ENCODE assay signal across 8 cellular contexts in genomic region chr1:207644479-207644851, GRCh38. TPM values are rescaled to one million over a fixed set of nuclear protein-coding genes. Genes with fewer than 3 reads are reported as not detected.
DNase-seq lines count a peak whose midpoint lies in the region; ATAC-seq and TF ChIP-seq lines count a peak whose summit lies in the region.
"Had no signal": no experiment of that assay in that cellular context is flagged by ENCODE, and none has a peak within 500 bp of the region (broad histone marks: within the 10 kb centered on the region; RNA-seq: fewer than 3 reads in every experiment).

No MANE protein-coding gene starts in this region.

- H3K9me3 ChIP-seq in Panc1 (ENCODE audit: control insufficient read depth, insufficient read depth, low read depth, low read length) = no peaks in the 10 kb centered on the region
- H3K9me3 ChIP-seq in esophagus squamous epithelium = no peaks in the 10 kb centered on the region
- no peaks in the 10 kb centered on the region for H3K9me3 ChIP-seq in PC-9 (ENCODE audit: insufficient read depth, low read depth)

- no peak overlapping the region for H3K27ac ChIP-seq in Panc1 (ENCODE audit: low read length)
- no peak overlapping the region for H3K27ac ChIP-seq in esophagus squamous epithelium
- no peak overlapping the region for H3K27ac ChIP-seq in skin epidermis
- no peak overlapping the region for H3K27ac ChIP-seq in PC-9
- no peak overlapping the region for H3K27ac ChIP-seq in caudate nucleus (ENCODE audit: low read depth, low read length)

- H3K4me2 ChIP-seq in PC-9 = no peak overlapping the region

- no peaks in the 10 kb centered on the region for H3F3A ChIP-seq in PC-9 (ENCODE audit: insufficient read depth, low read depth)

- CTCF ChIA-PET in Panc1 (lab: Charles Lee) (no interaction called here), PC-9 (lab: Charles Lee) (no interaction called here)

- no peaks in the 10 kb centered on the region for H4K20me1 ChIP-seq in PC-9 (ENCODE audit: insufficient read depth)

- TF ChIP-seq CTCF in Panc1 (IDR thresholded peaks at IDR 0.05) (no peak), esophagus squamous epithelium (IDR thresholded peaks at IDR 0.05) (no peak), PC-9 (conservative IDR thresholded peaks at IDR 0.05) (no peak)

- ATAC-seq in GM21390 (IDR thresholded peaks at IDR 0.05; ENCODE audit: unreplicated experiment) (peak; percentile 12), Panc1 (no peak; the same call in 1 of the 2 replicates)

- H2AFZ ChIP-seq in PC-9 = no peak overlapping the region

- POLR2A ChIA-PET in Panc1 (lab: Charles Lee) (no interaction called here), PC-9 (lab: Charles Lee; ENCODE audit: unreplicated experiment) (no interaction called here)

- intact Hi-C loops in Panc1 (cut with micrococcal nuclease; ENCODE audit: unreplicated experiment) (no loop called here), esophagus squamous epithelium (cut with DNase I) (no loop called here), PC-9 (cut with micrococcal nuclease; ENCODE audit: unreplicated experiment) (no loop called here)

- H3K27me3 ChIP-seq in Panc1 (ENCODE audit: control insufficient read depth, insufficient read depth, low read length) = peaks cover 16% of the 10 kb centered on the region
- H3K27me3 ChIP-seq in esophagus squamous epithelium = peaks cover 0 to 37% (median 0%) of the 10 kb centered on the region in 4 donors
- no peaks in the 10 kb centered on the region for H3K27me3 ChIP-seq in PC-9 (ENCODE audit: insufficient read depth, low read depth)

- no peak for TF ChIP-seq POLR2A in esophagus squamous epithelium (IDR thresholded peaks at IDR 0.05)

- H3K4me1 ChIP-seq in Panc1 (ENCODE audit: control insufficient read depth, insufficient read depth, low read length) = no peaks in the 10 kb centered on the region
- peaks cover 0 to 18% (median 7%) of the 10 kb centered on the region in 3 donors for H3K4me1 ChIP-seq in esophagus squamous epithelium
- H3K4me1 ChIP-seq in PC-9 (replicated peaks; ENCODE audit: insufficient read depth) = no peaks in the 10 kb centered on the region

- in situ Hi-C loops in Panc1 (cut with HindIII; ENCODE audit: low pct_unique_long_range_greater_than_20kb, low sequenced_read_pairs) = no loop called here

- no peaks in the 10 kb centered on the region for H3K79me2 ChIP-seq in PC-9 (ENCODE audit: low read depth)

- BruUV-seq in Panc1 (replicated peaks; lab: Mats Ljungman, UMichigan) = no TSS peak
- BruUV-seq in PC-9 (replicated peaks; lab: Mats Ljungman, UMichigan) = no TSS peak

- DNase-seq in Panc1 (ENCODE audit: low read depth, low spot score) (no peak), esophagus squamous epithelium (lab: John Stamatoyannopoulos, UW) (no peak), PC-9 (no peak), NCI-H1105 treated with DMSO at 0.1 percent for 48 hours (lab: John Stamatoyannopoulos, UW) (no peak), caudate nucleus (lab: John Stamatoyannopoulos, UW) (no peak)

- H3K36me3 ChIP-seq in Panc1 (ENCODE audit: control insufficient read depth, insufficient read depth, low read length) (no peaks in the 10 kb centered on the region), esophagus squamous epithelium (no peaks in the 10 kb centered on the region), PC-9 (ENCODE audit: low read depth) (no peaks in the 10 kb centered on the region)

- no peaks in the 10 kb centered on the region for H3K9me2 ChIP-seq in PC-9 (ENCODE audit: insufficient read depth)

- WGBS in esophagus squamous epithelium, 2 donors = 28 to 46% methylated on average over 8 of the region's 8 CpGs

- H3K4me3 ChIP-seq in Panc1 (ENCODE audit: low read depth in 2 of 2, low read length in 2 of 2) (peak overlapping the region; percentile 56 to 68), esophagus squamous epithelium (peak overlapping the region; percentile 40 to 71 (median 51)), skin epidermis (peak overlapping the region; percentile 34 to 55 (median 46)), PC-9 (no peak overlapping the region)

RNA-seq across cellular contexts. Expression of gene CR1L, which starts 0.5 kb away (rescaled TPM):
- total RNA-seq in Panc1 (2021; ENCODE audit: unreplicated experiment) = not detected
- not detected for polyA plus RNA-seq in Panc1 (2012; ENCODE audit: insufficient read length)
- total RNA-seq in esophagus squamous epithelium = not detected
- not detected in 2 replicates for total RNA-seq in PC-9 (2021)
- total RNA-seq: HT1080 had no signal
